ENCODE assay signal across 1 cellular context in the genomic region with DNA sequence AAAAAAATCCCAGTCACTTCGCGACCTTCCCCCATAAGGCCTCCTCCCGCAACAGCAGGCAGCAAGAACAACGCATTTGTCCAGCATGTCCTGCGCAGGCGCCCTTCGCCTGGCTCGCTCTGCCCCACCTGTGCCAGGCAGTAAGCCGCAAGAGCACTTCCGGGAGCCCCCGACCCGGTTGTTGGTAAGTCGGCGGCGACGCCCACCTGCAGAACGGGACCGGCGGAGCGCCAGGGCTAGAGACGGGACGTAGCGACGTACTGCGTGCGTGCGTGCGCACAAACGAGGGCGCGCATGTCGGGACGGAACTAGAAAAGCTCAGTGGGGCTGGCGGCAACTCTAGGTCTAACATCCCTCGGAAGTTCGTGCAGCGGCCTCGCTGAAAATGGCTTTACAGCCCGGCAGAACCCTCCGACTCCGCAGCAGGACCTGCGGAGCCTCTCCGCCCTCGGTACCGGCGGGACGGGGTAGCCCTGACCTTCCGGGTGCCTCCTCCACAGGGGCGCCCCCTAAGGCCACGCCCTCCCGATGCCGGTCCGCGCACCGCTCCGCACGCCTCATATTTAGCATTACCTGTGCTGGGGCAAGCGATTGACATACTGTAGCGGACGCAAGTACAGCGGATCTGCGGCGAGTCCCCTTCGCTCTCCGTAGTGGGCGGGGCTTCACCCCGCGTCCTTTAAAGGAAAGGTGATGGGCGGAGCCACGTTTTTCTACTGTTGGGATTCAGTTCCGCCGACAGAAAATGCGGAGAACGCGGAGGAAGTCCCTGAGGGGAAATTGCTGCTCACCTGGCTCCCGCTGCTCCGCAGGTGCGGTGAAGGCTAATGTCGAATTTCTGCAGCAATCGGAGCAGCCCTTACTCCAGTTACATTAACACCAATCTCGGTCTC.
A peak's percentile ranks its signal among the peaks of the same experiment; 100 is the strongest.
TF ChIP-seq lines count a peak whose summit lies in the region.

A gene with protein sequence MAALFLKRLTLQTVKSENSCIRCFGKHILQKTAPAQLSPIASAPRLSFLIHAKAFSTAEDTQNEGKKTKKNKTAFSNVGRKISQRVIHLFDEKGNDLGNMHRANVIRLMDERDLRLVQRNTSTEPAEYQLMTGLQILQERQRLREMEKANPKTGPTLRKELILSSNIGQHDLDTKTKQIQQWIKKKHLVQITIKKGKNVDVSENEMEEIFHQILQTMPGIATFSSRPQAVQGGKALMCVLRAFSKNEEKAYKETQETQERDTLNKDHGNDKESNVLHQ (minus strand): TSS at position 629 of the 893 bp plus-strand sequence. CDS start 10,116 bp downstream, outside the sequence.

TF ChIP-seq in HepG2, 621 proteins besides CTCF, POLR2A, EP300 and RAD21 (continued from another document and continues in another):
- TF ChIP-seq ZNF281 (CRISPR knock-in tag; IDR thresholded peaks at IDR 0.05; ENCODE audit: borderline replicate concordance) = peak; percentile 47; the same call in 1 of the 2 replicates
- peak; percentile 68; the same call in 1 of the 2 replicates for TF ChIP-seq HDAC2 (CRISPR knock-in tag; IDR thresholded peaks at IDR 0.05)
- peak; percentile 62 for TF ChIP-seq ZNF225 (CRISPR knock-in tag; IDR thresholded peaks at IDR 0.05)
- TF ChIP-seq, protein P1, sequence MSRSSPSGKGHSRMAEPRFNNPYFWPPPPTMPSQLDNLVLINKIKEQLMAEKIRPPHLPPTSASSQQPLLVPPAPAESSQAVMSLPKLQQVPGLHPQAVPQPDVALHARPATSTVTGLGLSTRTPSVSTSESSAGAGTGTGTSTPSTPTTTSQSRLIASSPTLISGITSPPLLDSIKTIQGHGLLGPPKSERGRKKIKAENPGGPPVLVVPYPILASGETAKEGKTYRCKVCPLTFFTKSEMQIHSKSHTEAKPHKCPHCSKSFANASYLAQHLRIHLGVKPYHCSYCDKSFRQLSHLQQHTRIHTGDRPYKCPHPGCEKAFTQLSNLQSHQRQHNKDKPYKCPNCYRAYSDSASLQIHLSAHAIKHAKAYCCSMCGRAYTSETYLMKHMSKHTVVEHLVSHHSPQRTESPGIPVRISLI (CRISPR knock-in tag; IDR thresholded peaks at IDR 0.05; ENCODE audit: borderline replicate concordance) = peak; percentile 51; the same call in 1 of the 2 replicates
- TF ChIP-seq HMG20B (CRISPR knock-in tag; conservative IDR thresholded peaks at IDR 0.05) = 0 out of 2 replicates have a peak, but pooled peaks have one; percentile 19
- peak; percentile 57; the same call in 1 of the 2 replicates for TF ChIP-seq ZFX (CRISPR knock-in tag; IDR thresholded peaks at IDR 0.05; ENCODE audit: low read depth)
- no peak for TF ChIP-seq IRX3 (CRISPR knock-in tag; IDR thresholded peaks at IDR 0.05; ENCODE audit: borderline replicate concordance, low read depth)
- no peak for TF ChIP-seq NR2F1 (CRISPR knock-in tag; IDR thresholded peaks at IDR 0.05)
- TF ChIP-seq ZBTB26 (CRISPR knock-in tag; IDR thresholded peaks at IDR 0.05; ENCODE audit: borderline replicate concordance) = no peak; the same call in 1 of the 2 replicates
- TF ChIP-seq, protein P2, sequence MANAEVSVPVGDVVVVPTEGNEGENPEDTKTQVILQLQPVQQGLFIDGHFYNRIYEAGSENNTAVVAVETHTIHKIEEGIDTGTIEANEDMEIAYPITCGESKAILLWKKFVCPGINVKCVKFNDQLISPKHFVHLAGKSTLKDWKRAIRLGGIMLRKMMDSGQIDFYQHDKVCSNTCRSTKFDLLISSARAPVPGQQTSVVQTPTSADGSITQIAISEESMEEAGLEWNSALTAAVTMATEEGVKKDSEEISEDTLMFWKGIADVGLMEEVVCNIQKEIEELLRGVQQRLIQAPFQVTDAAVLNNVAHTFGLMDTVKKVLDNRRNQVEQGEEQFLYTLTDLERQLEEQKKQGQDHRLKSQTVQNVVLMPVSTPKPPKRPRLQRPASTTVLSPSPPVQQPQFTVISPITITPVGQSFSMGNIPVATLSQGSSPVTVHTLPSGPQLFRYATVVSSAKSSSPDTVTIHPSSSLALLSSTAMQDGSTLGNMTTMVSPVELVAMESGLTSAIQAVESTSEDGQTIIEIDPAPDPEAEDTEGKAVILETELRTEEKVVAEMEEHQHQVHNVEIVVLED (CRISPR knock-in tag; IDR thresholded peaks at IDR 0.05; ENCODE audit: borderline replicate concordance) = peak; percentile 100
- TF ChIP-seq, protein P3, sequence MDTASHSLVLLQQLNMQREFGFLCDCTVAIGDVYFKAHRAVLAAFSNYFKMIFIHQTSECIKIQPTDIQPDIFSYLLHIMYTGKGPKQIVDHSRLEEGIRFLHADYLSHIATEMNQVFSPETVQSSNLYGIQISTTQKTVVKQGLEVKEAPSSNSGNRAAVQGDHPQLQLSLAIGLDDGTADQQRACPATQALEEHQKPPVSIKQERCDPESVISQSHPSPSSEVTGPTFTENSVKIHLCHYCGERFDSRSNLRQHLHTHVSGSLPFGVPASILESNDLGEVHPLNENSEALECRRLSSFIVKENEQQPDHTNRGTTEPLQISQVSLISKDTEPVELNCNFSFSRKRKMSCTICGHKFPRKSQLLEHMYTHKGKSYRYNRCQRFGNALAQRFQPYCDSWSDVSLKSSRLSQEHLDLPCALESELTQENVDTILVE (CRISPR knock-in tag; IDR thresholded peaks at IDR 0.05) = peak; percentile 100
- TF ChIP-seq ZNF557 (CRISPR knock-in tag; IDR thresholded peaks at IDR 0.05) = 0 out of 2 replicates have a peak, but pooled peaks have one; percentile 60
- 0 out of 2 replicates have a peak, but pooled peaks have one; percentile 8 for TF ChIP-seq PCBP1 (IDR thresholded peaks at IDR 0.05; ENCODE audit: borderline replicate concordance, low read depth, low read length)
- TF ChIP-seq ATRX (CRISPR knock-in tag; IDR thresholded peaks at IDR 0.05; ENCODE audit: borderline replicate concordance) = no peak
- TF ChIP-seq THAP9 (CRISPR knock-in tag; IDR thresholded peaks at IDR 0.05; ENCODE audit: borderline replicate concordance) = peak; percentile 94
- peak; percentile 25; the same call in 1 of the 2 replicates for TF ChIP-seq NFYC (CRISPR knock-in tag; IDR thresholded peaks at IDR 0.05)
- peak; percentile 17; the same call in 1 of the 2 replicates for TF ChIP-seq DPF2 (CRISPR knock-in tag; IDR thresholded peaks at IDR 0.05; ENCODE audit: borderline replicate concordance, low read depth)
- peak; percentile 84 for TF ChIP-seq THAP11 (CRISPR knock-in tag; IDR thresholded peaks at IDR 0.05)
- peak; percentile 92 for TF ChIP-seq ZNF335 (CRISPR knock-in tag; IDR thresholded peaks at IDR 0.05)
- peak; percentile 80; the same call in 1 of the 2 replicates for TF ChIP-seq HIC2 (CRISPR knock-in tag; IDR thresholded peaks at IDR 0.05; ENCODE audit: low read depth)
- peak; percentile 60; the same call in 1 of the 2 replicates for TF ChIP-seq JUN (CRISPR knock-in tag; IDR thresholded peaks at IDR 0.05)
- 0 out of 2 replicates have a peak, but pooled peaks have one; percentile 44 for TF ChIP-seq AHDC1 (CRISPR knock-in tag; IDR thresholded peaks at IDR 0.05; ENCODE audit: borderline replicate concordance)
